1 cellular context compared by ENCODE assay signal in the genomic region with DNA sequence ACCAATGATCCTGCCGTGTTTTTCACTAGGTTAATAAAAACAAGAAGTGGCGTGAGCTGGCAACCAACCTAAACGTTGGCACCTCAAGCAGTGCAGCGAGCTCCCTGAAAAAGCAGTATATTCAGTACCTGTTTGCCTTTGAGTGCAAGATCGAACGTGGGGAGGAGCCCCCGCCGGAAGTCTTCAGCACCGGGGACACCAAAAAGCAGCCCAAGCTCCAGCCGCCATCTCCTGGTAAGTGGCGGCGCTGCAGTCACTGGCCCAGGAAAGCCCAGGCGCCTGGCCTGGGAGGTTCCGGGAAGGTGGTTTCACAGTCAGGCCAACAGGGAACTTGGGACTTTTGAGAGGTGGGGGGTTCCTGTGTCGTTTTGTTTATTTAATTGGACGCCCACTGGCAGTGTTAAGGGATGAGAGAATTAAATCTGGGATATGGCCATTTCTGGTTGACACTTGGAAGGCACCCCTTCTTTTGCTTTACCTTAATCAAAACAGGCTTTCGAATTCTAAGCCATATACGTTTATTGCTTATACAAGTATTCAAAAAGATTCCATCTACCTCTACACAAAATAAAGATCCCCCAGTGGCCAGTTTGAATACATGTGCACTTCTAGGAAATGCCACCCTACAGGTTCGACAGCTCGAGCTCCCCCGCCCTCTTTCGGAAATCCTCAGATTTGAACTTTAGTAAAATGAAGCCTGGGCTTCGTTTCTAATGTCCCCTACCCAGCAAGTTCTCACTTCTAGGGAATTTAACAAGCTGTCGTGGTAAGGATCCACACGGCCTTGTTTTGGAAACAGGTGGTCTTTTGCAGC.
TF ChIP-seq lines count a peak whose summit lies in the region.

No MANE protein-coding gene starts in this region.

TF ChIP-seq in HepG2, 621 proteins besides CTCF, POLR2A, EP300 and RAD21 (continued from another document and continues in another):
- TF ChIP-seq ZNF292 (CRISPR knock-in tag; IDR thresholded peaks at IDR 0.05; ENCODE audit: borderline replicate concordance, low read depth) (no peak), ZNF253 (CRISPR knock-in tag; IDR thresholded peaks at IDR 0.05; ENCODE audit: borderline replicate concordance) (no peak), ZNF326 (CRISPR knock-in tag; IDR thresholded peaks at IDR 0.05; ENCODE audit: borderline replicate concordance) (no peak), ZFX (CRISPR knock-in tag; IDR thresholded peaks at IDR 0.05; ENCODE audit: low read depth) (no peak), AGO2 (optimal IDR thresholded peaks at IDR 0.05; ENCODE audit: low read depth, low read length) (no peak), POLR2AphosphoS2 (IDR thresholded peaks at IDR 0.05; ENCODE audit: low read depth, low read length) (no peak), THYN1 (CRISPR knock-in tag; IDR thresholded peaks at IDR 0.05; ENCODE audit: borderline replicate concordance, low read depth) (no peak), WIZ (CRISPR knock-in tag; IDR thresholded peaks at IDR 0.05) (no peak), ZNF572 (CRISPR knock-in tag; IDR thresholded peaks at IDR 0.05) (no peak), ISL2 (CRISPR knock-in tag; IDR thresholded peaks at IDR 0.05) (0 out of 2 replicates have a peak, but pooled peaks have one; percentile 25), ZNF205 (CRISPR knock-in tag; IDR thresholded peaks at IDR 0.05) (no peak), ZFP36L2 (CRISPR knock-in tag; IDR thresholded peaks at IDR 0.05) (no peak), ZNF296 (CRISPR knock-in tag; conservative IDR thresholded peaks at IDR 0.05) (no peak), ZNF567 (CRISPR knock-in tag; IDR thresholded peaks at IDR 0.05; ENCODE audit: borderline replicate concordance) (no peak), CENPT (CRISPR knock-in tag; IDR thresholded peaks at IDR 0.05; ENCODE audit: low read depth) (no peak), ZNF124 (CRISPR knock-in tag; IDR thresholded peaks at IDR 0.05) (0 out of 2 replicates have a peak, but pooled peaks have one; percentile 42), ZMYM4 (CRISPR knock-in tag; IDR thresholded peaks at IDR 0.05) (peak; percentile 86), ZIK1 (CRISPR knock-in tag; IDR thresholded peaks at IDR 0.05; ENCODE audit: borderline replicate concordance, low read depth) (no peak), NFKBIZ (CRISPR knock-in tag; IDR thresholded peaks at IDR 0.05) (no peak), ZNF543 (CRISPR knock-in tag; IDR thresholded peaks at IDR 0.05) (no peak), STAT5B (CRISPR knock-in tag; IDR thresholded peaks at IDR 0.05) (no peak), ZFP1 (CRISPR knock-in tag; IDR thresholded peaks at IDR 0.05) (no peak), ZNF331 (CRISPR knock-in tag; IDR thresholded peaks at IDR 0.05) (no peak), KDM2A (CRISPR knock-in tag; IDR thresholded peaks at IDR 0.05; ENCODE audit: borderline replicate concordance, low read depth) (peak; percentile 64; the same call in 1 of the 2 replicates), CAMTA2 (CRISPR knock-in tag; IDR thresholded peaks at IDR 0.05; ENCODE audit: borderline replicate concordance) (0 out of 2 replicates have a peak, but pooled peaks have one; percentile 32), SMYD3 (CRISPR knock-in tag; IDR thresholded peaks at IDR 0.05) (no peak), SYNCRIP (IDR thresholded peaks at IDR 0.05; ENCODE audit: insufficient read depth, low read depth, low read length) (no peak)
- TF ChIP-seq, protein P1, sequence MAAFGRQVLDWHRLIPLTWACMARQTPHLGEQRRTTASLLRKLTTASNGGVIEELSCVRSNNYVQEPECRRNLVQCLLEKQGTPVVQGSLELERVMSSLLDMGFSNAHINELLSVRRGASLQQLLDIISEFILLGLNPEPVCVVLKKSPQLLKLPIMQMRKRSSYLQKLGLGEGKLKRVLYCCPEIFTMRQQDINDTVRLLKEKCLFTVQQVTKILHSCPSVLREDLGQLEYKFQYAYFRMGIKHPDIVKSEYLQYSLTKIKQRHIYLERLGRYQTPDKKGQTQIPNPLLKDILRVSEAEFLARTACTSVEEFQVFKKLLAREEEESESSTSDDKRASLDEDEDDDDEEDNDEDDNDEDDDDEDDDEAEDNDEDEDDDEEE (CRISPR knock-in tag; IDR thresholded peaks at IDR 0.05) = no peak
- TF ChIP-seq, protein P2, sequence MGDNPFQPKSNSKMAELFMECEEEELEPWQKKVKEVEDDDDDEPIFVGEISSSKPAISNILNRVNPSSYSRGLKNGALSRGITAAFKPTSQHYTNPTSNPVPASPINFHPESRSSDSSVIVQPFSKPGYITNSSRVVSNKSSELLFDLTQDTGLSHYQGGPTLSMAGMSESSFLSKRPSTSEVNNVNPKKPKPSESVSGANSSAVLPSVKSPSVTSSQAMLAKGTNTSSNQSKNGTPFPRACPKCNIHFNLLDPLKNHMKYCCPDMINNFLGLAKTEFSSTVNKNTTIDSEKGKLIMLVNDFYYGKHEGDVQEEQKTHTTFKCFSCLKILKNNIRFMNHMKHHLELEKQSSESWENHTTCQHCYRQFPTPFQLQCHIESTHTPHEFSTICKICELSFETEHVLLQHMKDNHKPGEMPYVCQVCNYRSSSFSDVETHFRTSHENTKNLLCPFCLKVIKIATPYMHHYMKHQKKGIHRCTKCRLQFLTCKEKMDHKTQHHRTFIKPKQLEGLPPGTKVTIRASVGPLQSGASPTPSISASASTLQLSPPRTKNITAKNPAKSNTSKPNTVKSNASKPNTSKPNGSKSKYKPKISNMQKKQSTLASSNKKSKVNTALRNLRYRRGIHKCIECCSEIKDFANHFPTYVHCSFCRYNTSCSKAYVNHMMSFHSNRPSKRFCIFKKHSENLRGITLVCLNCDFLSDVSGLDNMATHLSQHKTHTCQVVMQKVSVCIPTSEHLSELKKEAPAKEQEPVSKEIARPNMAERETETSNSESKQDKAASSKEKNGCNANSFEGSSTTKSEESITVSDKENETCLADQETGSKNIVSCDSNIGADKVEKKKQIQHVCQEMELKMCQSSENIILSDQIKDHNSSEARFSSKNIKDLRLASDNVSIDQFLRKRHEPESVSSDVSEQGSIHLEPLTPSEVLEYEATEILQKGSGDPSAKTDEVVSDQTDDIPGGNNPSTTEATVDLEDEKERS (CRISPR knock-in tag; IDR thresholded peaks at IDR 0.05) = no peak
- TF ChIP-seq, protein P3, sequence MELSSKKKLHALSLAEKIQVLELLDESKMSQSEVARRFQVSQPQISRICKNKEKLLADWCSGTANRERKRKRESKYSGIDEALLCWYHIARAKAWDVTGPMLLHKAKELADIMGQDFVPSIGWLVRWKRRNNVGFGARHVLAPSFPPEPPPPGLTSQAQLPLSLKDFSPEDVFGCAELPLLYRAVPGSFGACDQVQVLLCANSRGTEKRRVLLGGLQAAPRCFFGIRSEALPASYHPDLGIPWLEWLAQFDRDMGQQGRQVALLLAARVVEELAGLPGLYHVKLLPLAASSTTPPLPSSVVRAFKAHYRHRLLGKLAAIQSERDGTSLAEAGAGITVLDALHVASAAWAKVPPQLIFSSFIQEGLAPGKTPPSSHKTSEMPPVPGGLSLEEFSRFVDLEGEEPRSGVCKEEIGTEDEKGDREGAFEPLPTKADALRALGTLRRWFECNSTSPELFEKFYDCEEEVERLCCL (CRISPR knock-in tag; IDR thresholded peaks at IDR 0.05; ENCODE audit: borderline replicate concordance) = no peak
- TF ChIP-seq, protein P4, sequence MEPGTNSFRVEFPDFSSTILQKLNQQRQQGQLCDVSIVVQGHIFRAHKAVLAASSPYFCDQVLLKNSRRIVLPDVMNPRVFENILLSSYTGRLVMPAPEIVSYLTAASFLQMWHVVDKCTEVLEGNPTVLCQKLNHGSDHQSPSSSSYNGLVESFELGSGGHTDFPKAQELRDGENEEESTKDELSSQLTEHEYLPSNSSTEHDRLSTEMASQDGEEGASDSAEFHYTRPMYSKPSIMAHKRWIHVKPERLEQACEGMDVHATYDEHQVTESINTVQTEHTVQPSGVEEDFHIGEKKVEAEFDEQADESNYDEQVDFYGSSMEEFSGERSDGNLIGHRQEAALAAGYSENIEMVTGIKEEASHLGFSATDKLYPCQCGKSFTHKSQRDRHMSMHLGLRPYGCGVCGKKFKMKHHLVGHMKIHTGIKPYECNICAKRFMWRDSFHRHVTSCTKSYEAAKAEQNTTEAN (CRISPR knock-in tag; conservative IDR thresholded peaks at IDR 0.05) = no peak
- TF ChIP-seq, protein P5, sequence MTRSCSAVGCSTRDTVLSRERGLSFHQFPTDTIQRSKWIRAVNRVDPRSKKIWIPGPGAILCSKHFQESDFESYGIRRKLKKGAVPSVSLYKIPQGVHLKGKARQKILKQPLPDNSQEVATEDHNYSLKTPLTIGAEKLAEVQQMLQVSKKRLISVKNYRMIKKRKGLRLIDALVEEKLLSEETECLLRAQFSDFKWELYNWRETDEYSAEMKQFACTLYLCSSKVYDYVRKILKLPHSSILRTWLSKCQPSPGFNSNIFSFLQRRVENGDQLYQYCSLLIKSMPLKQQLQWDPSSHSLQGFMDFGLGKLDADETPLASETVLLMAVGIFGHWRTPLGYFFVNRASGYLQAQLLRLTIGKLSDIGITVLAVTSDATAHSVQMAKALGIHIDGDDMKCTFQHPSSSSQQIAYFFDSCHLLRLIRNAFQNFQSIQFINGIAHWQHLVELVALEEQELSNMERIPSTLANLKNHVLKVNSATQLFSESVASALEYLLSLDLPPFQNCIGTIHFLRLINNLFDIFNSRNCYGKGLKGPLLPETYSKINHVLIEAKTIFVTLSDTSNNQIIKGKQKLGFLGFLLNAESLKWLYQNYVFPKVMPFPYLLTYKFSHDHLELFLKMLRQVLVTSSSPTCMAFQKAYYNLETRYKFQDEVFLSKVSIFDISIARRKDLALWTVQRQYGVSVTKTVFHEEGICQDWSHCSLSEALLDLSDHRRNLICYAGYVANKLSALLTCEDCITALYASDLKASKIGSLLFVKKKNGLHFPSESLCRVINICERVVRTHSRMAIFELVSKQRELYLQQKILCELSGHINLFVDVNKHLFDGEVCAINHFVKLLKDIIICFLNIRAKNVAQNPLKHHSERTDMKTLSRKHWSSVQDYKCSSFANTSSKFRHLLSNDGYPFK (CRISPR knock-in tag; IDR thresholded peaks at IDR 0.05; ENCODE audit: borderline replicate concordance) = 0 out of 2 replicates have a peak, but pooled peaks have one; percentile 20
- TF ChIP-seq, protein P6, sequence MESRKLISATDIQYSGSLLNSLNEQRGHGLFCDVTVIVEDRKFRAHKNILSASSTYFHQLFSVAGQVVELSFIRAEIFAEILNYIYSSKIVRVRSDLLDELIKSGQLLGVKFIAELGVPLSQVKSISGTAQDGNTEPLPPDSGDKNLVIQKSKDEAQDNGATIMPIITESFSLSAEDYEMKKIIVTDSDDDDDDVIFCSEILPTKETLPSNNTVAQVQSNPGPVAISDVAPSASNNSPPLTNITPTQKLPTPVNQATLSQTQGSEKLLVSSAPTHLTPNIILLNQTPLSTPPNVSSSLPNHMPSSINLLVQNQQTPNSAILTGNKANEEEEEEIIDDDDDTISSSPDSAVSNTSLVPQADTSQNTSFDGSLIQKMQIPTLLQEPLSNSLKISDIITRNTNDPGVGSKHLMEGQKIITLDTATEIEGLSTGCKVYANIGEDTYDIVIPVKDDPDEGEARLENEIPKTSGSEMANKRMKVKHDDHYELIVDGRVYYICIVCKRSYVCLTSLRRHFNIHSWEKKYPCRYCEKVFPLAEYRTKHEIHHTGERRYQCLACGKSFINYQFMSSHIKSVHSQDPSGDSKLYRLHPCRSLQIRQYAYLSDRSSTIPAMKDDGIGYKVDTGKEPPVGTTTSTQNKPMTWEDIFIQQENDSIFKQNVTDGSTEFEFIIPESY (CRISPR knock-in tag; IDR thresholded peaks at IDR 0.05) = peak; percentile 89
- TF ChIP-seq, protein P7, sequence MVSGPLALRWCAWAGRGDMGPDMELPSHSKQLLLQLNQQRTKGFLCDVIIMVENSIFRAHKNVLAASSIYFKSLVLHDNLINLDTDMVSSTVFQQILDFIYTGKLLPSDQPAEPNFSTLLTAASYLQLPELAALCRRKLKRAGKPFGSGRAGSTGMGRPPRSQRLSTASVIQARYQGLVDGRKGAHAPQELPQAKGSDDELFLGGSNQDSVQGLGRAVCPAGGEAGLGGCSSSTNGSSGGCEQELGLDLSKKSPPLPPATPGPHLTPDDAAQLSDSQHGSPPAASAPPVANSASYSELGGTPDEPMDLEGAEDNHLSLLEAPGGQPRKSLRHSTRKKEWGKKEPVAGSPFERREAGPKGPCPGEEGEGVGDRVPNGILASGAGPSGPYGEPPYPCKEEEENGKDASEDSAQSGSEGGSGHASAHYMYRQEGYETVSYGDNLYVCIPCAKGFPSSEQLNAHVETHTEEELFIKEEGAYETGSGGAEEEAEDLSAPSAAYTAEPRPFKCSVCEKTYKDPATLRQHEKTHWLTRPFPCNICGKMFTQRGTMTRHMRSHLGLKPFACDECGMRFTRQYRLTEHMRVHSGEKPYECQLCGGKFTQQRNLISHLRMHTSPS (CRISPR knock-in tag; IDR thresholded peaks at IDR 0.05; ENCODE audit: low read depth) = no peak
- TF ChIP-seq, protein P8, sequence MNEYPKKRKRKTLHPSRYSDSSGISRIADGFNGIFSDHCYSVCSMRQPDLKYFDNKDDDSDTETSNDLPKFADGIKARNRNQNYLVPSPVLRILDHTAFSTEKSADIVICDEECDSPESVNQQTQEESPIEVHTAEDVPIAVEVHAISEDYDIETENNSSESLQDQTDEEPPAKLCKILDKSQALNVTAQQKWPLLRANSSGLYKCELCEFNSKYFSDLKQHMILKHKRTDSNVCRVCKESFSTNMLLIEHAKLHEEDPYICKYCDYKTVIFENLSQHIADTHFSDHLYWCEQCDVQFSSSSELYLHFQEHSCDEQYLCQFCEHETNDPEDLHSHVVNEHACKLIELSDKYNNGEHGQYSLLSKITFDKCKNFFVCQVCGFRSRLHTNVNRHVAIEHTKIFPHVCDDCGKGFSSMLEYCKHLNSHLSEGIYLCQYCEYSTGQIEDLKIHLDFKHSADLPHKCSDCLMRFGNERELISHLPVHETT (CRISPR knock-in tag; conservative IDR thresholded peaks at IDR 0.05) = no peak
- TF ChIP-seq, protein P9, sequence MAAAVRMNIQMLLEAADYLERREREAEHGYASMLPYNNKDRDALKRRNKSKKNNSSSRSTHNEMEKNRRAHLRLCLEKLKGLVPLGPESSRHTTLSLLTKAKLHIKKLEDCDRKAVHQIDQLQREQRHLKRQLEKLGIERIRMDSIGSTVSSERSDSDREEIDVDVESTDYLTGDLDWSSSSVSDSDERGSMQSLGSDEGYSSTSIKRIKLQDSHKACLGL (CRISPR knock-in tag; IDR thresholded peaks at IDR 0.05) = no peak
